In the genomic region with DNA sequence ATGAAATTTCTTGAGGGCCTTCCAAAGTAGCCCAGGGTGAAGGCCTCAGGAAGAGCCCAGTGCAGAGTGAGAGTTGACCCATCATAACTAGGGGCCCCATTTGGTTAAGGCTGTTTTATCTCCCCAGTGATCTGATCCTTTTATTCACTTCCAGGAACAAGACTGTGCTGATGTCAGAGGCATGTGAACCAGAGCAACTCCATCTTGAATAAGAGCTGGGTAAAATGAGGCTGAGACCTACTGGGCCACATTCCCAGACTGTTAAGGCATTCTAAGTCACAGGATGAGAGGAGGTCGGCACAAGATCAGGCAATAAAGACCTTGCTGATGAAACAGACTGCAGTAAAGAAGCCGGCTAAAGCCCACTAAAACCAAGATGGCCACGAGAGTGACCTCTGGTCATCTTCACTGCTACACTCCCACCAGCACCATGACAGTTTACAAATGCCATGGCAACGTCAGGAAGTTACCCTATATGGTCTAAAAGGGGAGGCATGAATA, we compare ENCODE assay signal across 10 cellular contexts. TPM values are rescaled to one million over a fixed set of nuclear protein-coding genes. Genes with fewer than 3 reads are reported as not detected.
DNase-seq lines count a peak whose midpoint lies in the region; FAIRE-seq and TF ChIP-seq lines count a peak whose summit lies in the region.
"Not testable (repeated sequence)": the region's sequence is repeated elsewhere in the genome, so short reads cannot be mapped to it uniquely, and the experiment has no call there.
"Had no signal": no experiment of that assay in that cellular context is flagged by ENCODE, and none has a peak within 500 bp of the region (broad histone marks: within the 10 kb centered on the region; RNA-seq: fewer than 3 reads in every experiment).

No MANE protein-coding gene starts in this region.

- H3F3A ChIP-seq in OCI-LY1 (ENCODE audit: insufficient read depth, low read length); smooth muscle cell (ENCODE audit: low read depth): not testable (repeated sequence)
- peaks cover 24% of the 10 kb centered on the region for H3F3A ChIP-seq in neural progenitor cell (ENCODE audit: low read depth)

- not testable (repeated sequence) for H3K27me3 ChIP-seq in BLaER1 treated with 17β-estradiol and CSF1 and Interleukin-3, amounts not matched to agents 10 nM and 100 nM; OCI-LY1 (ENCODE audit: insufficient read depth, low read length); neural progenitor cell; smooth muscle cell (ENCODE audit: low read depth)

- not testable (repeated sequence) for H3K79me2 ChIP-seq in OCI-LY1 (ENCODE audit: insufficient read depth, low read length); neural progenitor cell (ENCODE audit: low read depth); smooth muscle cell (ENCODE audit: low read depth)

- not testable (repeated sequence) for H2AFZ ChIP-seq in OCI-LY1 (ENCODE audit: low read length); neural progenitor cell (replicated peaks)
- H2AFZ ChIP-seq in smooth muscle cell (ENCODE audit: low read depth), result peak overlapping the region; percentile 67

- intact Hi-C loops in kidney (cut with DNase I), result not testable (repeated sequence)

- in situ Hi-C loops in astrocyte of the spinal cord (cut with HindIII; ENCODE audit: low sequenced_read_pairs), result not testable (repeated sequence)

- not testable (repeated sequence) for H3K9me2 ChIP-seq in OCI-LY1 (ENCODE audit: low read depth, low read length)

- not testable (repeated sequence) for H3K36me3 Mint-ChIP-seq in chondrocyte (ENCODE audit: low read depth); neural progenitor cell

- H3K9me3 ChIP-seq in BLaER1 treated with 17β-estradiol and CSF1 and Interleukin-3, amounts not matched to agents 10 nM and 100 nM (replicated peaks in 1 of 11); KOPT-K1 (ENCODE audit: insufficient read depth, low read length, poor library complexity, severe bottlenecking); OCI-LY1 (ENCODE audit: low read length); kidney (ENCODE audit: control insufficient read depth in 1 of 2, low read length in 2 of 2); neural progenitor cell (ENCODE audit: low read depth); smooth muscle cell (replicated peaks; ENCODE audit: low read depth): not testable (repeated sequence)

- not testable (repeated sequence) for H3K4me3 Mint-ChIP-seq in chondrocyte (ENCODE audit: unreplicated experiment); neural progenitor cell

- H3K36me3 ChIP-seq in BLaER1 treated with 17β-estradiol and CSF1 and Interleukin-3, amounts not matched to agents 10 nM and 100 nM; KOPT-K1 (ENCODE audit: insufficient read depth, low read length); OCI-LY1 (ENCODE audit: insufficient read depth, low read length); kidney (ENCODE audit: control insufficient read depth in 1 of 2, insufficient read depth in 2 of 2, low read length in 2 of 2); neural progenitor cell; smooth muscle cell (ENCODE audit: low read depth): not testable (repeated sequence)

- H3K27ac ChIP-seq in BLaER1 treated with 17β-estradiol and CSF1 and Interleukin-3, amounts not matched to agents 10 nM and 100 nM, result peak overlapping the region; percentile 17 to 99 (median 95); a peak in 20 of 22 replicates
- peak overlapping the region; percentile 62 for H3K27ac ChIP-seq in KOPT-K1 (ENCODE audit: low read depth, low read length, poor library complexity, severe bottlenecking)
- peak overlapping the region; percentile 73 for H3K27ac ChIP-seq in OCI-LY1 (ENCODE audit: low read depth, low read length, poor library complexity, severe bottlenecking)
- H3K27ac ChIP-seq in kidney (ENCODE audit: low read depth in 2 of 2, low read length in 2 of 2); neural progenitor cell: not testable (repeated sequence)
- peak overlapping the region; percentile 16 for H3K27ac ChIP-seq in smooth muscle cell (ENCODE audit: low read depth)

- not testable (repeated sequence) for FAIRE-seq in kidney (lab: Jason Lieb, UNC)

- H4K20me1 ChIP-seq in BLaER1 treated with 17β-estradiol and CSF1 and Interleukin-3, amounts not matched to agents 10 nM and 100 nM; OCI-LY1 (ENCODE audit: insufficient read depth, low read length); neural progenitor cell (ENCODE audit: low read depth); smooth muscle cell (ENCODE audit: low read depth): not testable (repeated sequence)

- peak overlapping the region in 3 of 11 experiments; percentile 13 to 63 (median 57); a peak in 6 of 22 replicates for H3K9ac ChIP-seq in BLaER1 treated with 17β-estradiol and CSF1 and Interleukin-3, amounts not matched to agents 10 nM and 100 nM
- not testable (repeated sequence) for H3K9ac ChIP-seq in OCI-LY1 (ENCODE audit: low read length); kidney (ENCODE audit: low read length in 2 of 2); neural progenitor cell; smooth muscle cell (ENCODE audit: low read depth)

- 35% methylated on average over 4 of the region's 4 CpGs for WGBS in smooth muscle cell (ENCODE audit: low lambda C conversion rate)

- DNase-seq in astrocyte of the spinal cord (ENCODE audit: low read depth, low spot score), result peak; percentile 24
- not testable (repeated sequence) for DNase-seq in chondrocyte (ENCODE audit: low spot score); neural progenitor cell (ENCODE audit: low spot score); smooth muscle cell (lab: John Stamatoyannopoulos, UW; ENCODE audit: unreplicated experiment)
- peak; percentile 8 for DNase-seq in kidney

- H3K4me2 ChIP-seq in BLaER1 treated with 17β-estradiol and CSF1 and Interleukin-3, amounts not matched to agents 10 nM and 100 nM, result peak overlapping the region; percentile 72 to 95 (median 86)
- H3K4me2 ChIP-seq in OCI-LY1 (ENCODE audit: low read length), result not testable (repeated sequence)
- H3K4me2 ChIP-seq in neural progenitor cell, result peak overlapping the region; percentile 67
- peak overlapping the region; percentile 19 for H3K4me2 ChIP-seq in smooth muscle cell

- H3K27ac Mint-ChIP-seq in chondrocyte (ENCODE audit: unreplicated experiment) (peak overlapping the region; percentile 45), neural progenitor cell (peak overlapping the region; percentile 61)

- peaks cover 91 to 100% (median 98%) of the 10 kb centered on the region in 10 experiments for H3K4me1 ChIP-seq in BLaER1 treated with 17β-estradiol and CSF1 and Interleukin-3, amounts not matched to agents 10 nM and 100 nM
- H3K4me1 ChIP-seq in OCI-LY1 (ENCODE audit: insufficient read depth, low read length, severe bottlenecking) (peaks cover 95% of the 10 kb centered on the region), kidney (ENCODE audit: control insufficient read depth in 1 of 2, insufficient read depth in 1 of 2, low read depth in 1 of 2, low read length in 2 of 2) (peaks cover 4 to 17% of the 10 kb centered on the region in 2 donors), neural progenitor cell (peaks cover 45% of the 10 kb centered on the region), smooth muscle cell (ENCODE audit: low read depth) (peaks cover 30% of the 10 kb centered on the region)

- H3K9me3 Mint-ChIP-seq in chondrocyte (ENCODE audit: low read depth); neural progenitor cell: not testable (repeated sequence)

- not testable (repeated sequence) for TF ChIP-seq CTCF in OCI-LY1 (IDR thresholded peaks at IDR 0.05; ENCODE audit: low read length); astrocyte of the spinal cord (IDR thresholded peaks at IDR 0.05; ENCODE audit: low read depth, low read length); chondrocyte (IDR thresholded peaks at IDR 0.05); kidney (IDR thresholded peaks at IDR 0.05; ENCODE audit: borderline replicate concordance, extremely low read depth, insufficient read depth); neural progenitor cell (IDR thresholded peaks at IDR 0.05); smooth muscle cell (IDR thresholded peaks at IDR 0.05; ENCODE audit: borderline replicate concordance, insufficient read depth, poor library complexity, severe bottlenecking)

- H3K4me1 Mint-ChIP-seq in chondrocyte (ENCODE audit: low read depth) (peaks cover 24% of the 10 kb centered on the region), neural progenitor cell (peaks cover 26% of the 10 kb centered on the region)

- not testable (repeated sequence) for H3K27me3 Mint-ChIP-seq in chondrocyte (ENCODE audit: low read depth); neural progenitor cell (ENCODE audit: insufficient read depth, low read depth)

- not testable (repeated sequence) for H3K4me3 ChIP-seq in BLaER1 treated with 17β-estradiol and CSF1 and Interleukin-3, amounts not matched to agents 10 nM and 100 nM; OCI-LY1 (ENCODE audit: low read depth, low read length, poor library complexity, severe bottlenecking); astrocyte of the spinal cord (ENCODE audit: low read depth, low read length); kidney (ENCODE audit: low read length in 2 of 2); neural progenitor cell; smooth muscle cell

RNA-seq across cellular contexts. Expression of gene CHST15, which starts 55.1 kb away (rescaled TPM):
- 26.1 to 43.8 TPM (median 42.8 TPM) in 3 replicates for total RNA-seq in chondrocyte
- 39.7 TPM for total RNA-seq in kidney
- 2.8 TPM for polyA plus RNA-seq in kidney (ENCODE audit: insufficient read depth, low read depth, low replicate concordance)
- total RNA-seq in neural progenitor cell (ENCODE audit: low replicate concordance), result 0.54 and 0.59 TPM in 2 replicates
- 20.4 and 30.3 TPM in 2 replicates for total RNA-seq in smooth muscle cell
- polyA plus RNA-seq in smooth muscle cell, result 11.4 and 14.1 TPM in 2 replicates
- total RNA-seq: HT-29 had no signal
- polyA plus RNA-seq: CD8-positive, alpha-beta memory T cell had no signal

Comparison
In these comparisons a context has a peak if more than half of its experiments do, and no peak if none do; other contexts are left out.
1. RNA of gene CHST15, which starts 55.1 kb away (total RNA-seq): 26.1 to 43.8 TPM in chondrocyte, 39.7 TPM in kidney (single experiment) and 20.4 to 30.3 TPM in smooth muscle cell; 0.54 to 0.59 TPM in neural progenitor cell; every median in the first group is over 10 times any median in the second.